Comparison of ENCODE assay signal across 8 cellular contexts in the genomic region with DNA sequence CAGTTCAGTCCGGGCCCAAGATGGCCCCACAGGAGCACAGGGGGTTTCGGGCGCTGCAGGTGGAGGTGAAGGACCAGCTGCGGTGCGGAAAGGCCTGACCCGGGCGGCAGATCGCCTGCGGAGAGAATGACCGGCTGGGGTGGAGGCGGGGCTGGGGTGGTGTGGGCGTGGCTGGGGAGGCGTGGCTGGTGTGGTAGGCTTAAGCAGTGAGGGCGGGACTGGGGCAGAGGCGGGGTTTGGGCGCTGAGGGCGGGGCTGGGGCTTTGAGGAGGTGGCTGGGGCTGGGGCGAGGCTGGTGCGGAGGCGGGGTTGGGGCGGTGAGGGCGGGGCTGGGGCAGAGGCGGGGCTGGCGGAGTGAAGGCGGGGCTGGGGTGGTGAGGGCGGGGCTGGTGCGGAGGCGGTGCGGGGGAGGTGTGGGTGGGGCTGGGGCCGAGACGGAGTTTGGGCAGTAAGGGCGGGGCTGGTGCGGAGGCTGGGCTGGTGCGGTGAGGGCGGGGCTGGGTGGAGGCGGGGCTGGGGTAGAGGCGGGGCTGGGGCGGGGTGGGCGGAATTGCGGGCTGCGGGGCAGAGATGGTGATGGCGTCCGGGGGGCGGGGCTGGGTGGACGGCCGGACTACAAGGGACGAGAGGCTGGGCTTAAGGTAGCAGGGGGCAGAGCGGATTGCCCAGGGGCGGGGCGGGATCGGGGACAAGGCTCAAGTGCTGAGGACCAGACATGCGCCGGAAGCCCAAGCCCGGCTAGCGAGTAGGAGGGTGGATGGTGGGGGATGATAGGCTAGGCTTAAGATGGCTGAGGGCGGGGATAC. TPM values are rescaled to one million over a fixed set of nuclear protein-coding genes. Genes with fewer than 3 reads are reported as not detected.
DNase-seq lines count a peak whose midpoint lies in the region; ATAC-seq, FAIRE-seq and TF ChIP-seq lines count a peak whose summit lies in the region.

No MANE protein-coding gene starts in this region.

- no peaks in the 10 kb centered on the region for H3K36me3 ChIP-seq in astrocyte (ENCODE audit: insufficient read depth, low read length)
- H3K36me3 ChIP-seq in hepatocyte (replicated peaks; ENCODE audit: insufficient read depth, low read depth), result no peaks in the 10 kb centered on the region
- no peaks in the 10 kb centered on the region for H3K36me3 ChIP-seq in rectal smooth muscle tissue (ENCODE audit: control insufficient read depth, insufficient read depth, low read length)
- no peaks in the 10 kb centered on the region for H3K36me3 ChIP-seq in vagina

- H3K9me2 ChIP-seq in hepatocyte (replicated peaks; ENCODE audit: insufficient read depth), result no peaks in the 10 kb centered on the region

- peaks cover 22% of the 10 kb centered on the region for H3K4me1 Mint-ChIP-seq in T-helper 2 cell treated with Interferon-gamma antibody and Interleukin-4, amounts not matched to agents 5 μg/mL and 100 μg/mL, for 36 hours (ENCODE audit: low read depth)
- H3K4me1 Mint-ChIP-seq in astrocyte (ENCODE audit: low read depth, unreplicated experiment), result peaks cover 2% of the 10 kb centered on the region

- H3K4me3 ChIP-seq in astrocyte (ENCODE audit: insufficient read depth, low read depth, low read length) (peak overlapping the region; percentile 54), hepatocyte (peak overlapping the region; percentile 27), rectal smooth muscle tissue (ENCODE audit: low read length) (peak overlapping the region; percentile 81), vagina (peak overlapping the region; percentile 40)

- no peaks in the 10 kb centered on the region for H3K9me3 ChIP-seq in astrocyte (ENCODE audit: insufficient read depth, low read depth, low read length)
- H3K9me3 ChIP-seq in hepatocyte (ENCODE audit: low read depth), result no peaks in the 10 kb centered on the region
- no peaks in the 10 kb centered on the region for H3K9me3 ChIP-seq in vagina

- H3K4me3 Mint-ChIP-seq in T-helper 2 cell treated with Interferon-gamma antibody and Interleukin-4, amounts not matched to agents 5 μg/mL and 100 μg/mL, for 36 hours, result peak overlapping the region; percentile 89
- H3K4me3 Mint-ChIP-seq in astrocyte (ENCODE audit: unreplicated experiment), result peak overlapping the region; percentile 75

- DNase-seq in GM12891 (ENCODE audit: insufficient read length, low spot score), result peak; percentile 93
- DNase-seq in NCI-H146 treated with DMSO at 0.1 percent for 48 hours (lab: John Stamatoyannopoulos, UW; ENCODE audit: unreplicated experiment), result peak; percentile 94
- peak; percentile 75 for DNase-seq in T-helper 2 cell treated with Interferon-gamma antibody and Interleukin-4, amounts not matched to agents 5 μg/mL and 100 μg/mL, for 36 hours (ENCODE audit: low spot score)
- peak; percentile 88 for DNase-seq in astrocyte (ENCODE audit: low read depth)
- DNase-seq in hepatocyte (ENCODE audit: low spot score), result peak; percentile 98
- DNase-seq in vagina (ENCODE audit: extremely low spot score in 2 of 2), result peak; percentile 98 to 99

- H2AFZ ChIP-seq in astrocyte (ENCODE audit: low read depth, low read length) (peak overlapping the region; percentile 89), hepatocyte (peak overlapping the region; percentile 97)

- H3K9ac ChIP-seq in astrocyte (ENCODE audit: low read length), result peak overlapping the region; percentile 71
- H3K9ac ChIP-seq in rectal smooth muscle tissue (ENCODE audit: low read length), result peak overlapping the region; percentile 87

- TF ChIP-seq POLR2A in GM12891 (IDR thresholded peaks at IDR 0.05; ENCODE audit: low read depth, low read length) (peak; percentile 49; the same call in 1 of the 2 replicates), vagina (IDR thresholded peaks at IDR 0.05) (peak in 1 of 2 donors; percentile 37)

- FAIRE-seq in GM12891 (lab: Jason Lieb, UNC), result peak; percentile 98
- FAIRE-seq in astrocyte (lab: Jason Lieb, UNC), result no peak

- H3K27ac ChIP-seq in astrocyte (ENCODE audit: low read depth, low read length) (peak overlapping the region; percentile 4), hepatocyte (peak overlapping the region; percentile 43), rectal smooth muscle tissue (ENCODE audit: low read depth, low read length) (peak overlapping the region; percentile 48), vagina (peak overlapping the region; percentile 81)

- H3K36me3 Mint-ChIP-seq in T-helper 2 cell treated with Interferon-gamma antibody and Interleukin-4, amounts not matched to agents 5 μg/mL and 100 μg/mL, for 36 hours (ENCODE audit: low read depth), result no peaks in the 10 kb centered on the region
- H3K36me3 Mint-ChIP-seq in astrocyte (ENCODE audit: low read depth, unreplicated experiment), result no peaks in the 10 kb centered on the region

- no peaks in the 10 kb centered on the region for H3K9me3 Mint-ChIP-seq in T-helper 2 cell treated with Interferon-gamma antibody and Interleukin-4, amounts not matched to agents 5 μg/mL and 100 μg/mL, for 36 hours
- no peaks in the 10 kb centered on the region for H3K9me3 Mint-ChIP-seq in astrocyte (ENCODE audit: unreplicated experiment)

- ATAC-seq in HG02763 (IDR thresholded peaks at IDR 0.05; ENCODE audit: unreplicated experiment), result peak; percentile 69

- peak overlapping the region; percentile 89 for H3K27ac Mint-ChIP-seq in T-helper 2 cell treated with Interferon-gamma antibody and Interleukin-4, amounts not matched to agents 5 μg/mL and 100 μg/mL, for 36 hours
- H3K27ac Mint-ChIP-seq in astrocyte (ENCODE audit: unreplicated experiment), result peak overlapping the region; percentile 68

- H4K20me1 ChIP-seq in astrocyte (ENCODE audit: insufficient read depth, low read length), result no peaks in the 10 kb centered on the region
- no peaks in the 10 kb centered on the region for H4K20me1 ChIP-seq in hepatocyte (ENCODE audit: insufficient read depth, poor library complexity, severe bottlenecking)

- peaks cover 5% of the 10 kb centered on the region for H3K27me3 Mint-ChIP-seq in T-helper 2 cell treated with Interferon-gamma antibody and Interleukin-4, amounts not matched to agents 5 μg/mL and 100 μg/mL, for 36 hours (ENCODE audit: low read depth)
- peaks cover 9% of the 10 kb centered on the region for H3K27me3 Mint-ChIP-seq in astrocyte (ENCODE audit: low read depth, unreplicated experiment)

- H3K4me2 ChIP-seq in astrocyte (ENCODE audit: low read length), result peak overlapping the region; percentile 92
- peak overlapping the region; percentile 92 for H3K4me2 ChIP-seq in hepatocyte

- 3% methylated on average over 10 of the region's 56 CpGs for WGBS in hepatocyte (ENCODE audit: low lambda C conversion rate, missing lambda C conversion rate)

- H3K79me2 ChIP-seq in astrocyte (ENCODE audit: insufficient read depth, low read length) (no peaks in the 10 kb centered on the region), hepatocyte (no peaks in the 10 kb centered on the region)

- intact Hi-C loops in vagina (cut with DNase I), result no loop called here

- no peak for TF ChIP-seq CTCF in astrocyte (IDR thresholded peaks at IDR 0.05; ENCODE audit: insufficient read depth, low read depth, low read length)
- TF ChIP-seq CTCF in hepatocyte (IDR thresholded peaks at IDR 0.05; ENCODE audit: poor library complexity), result no peak
- TF ChIP-seq CTCF in vagina (IDR thresholded peaks at IDR 0.05), result no peak

- H3K27me3 ChIP-seq in astrocyte (ENCODE audit: insufficient read depth, low read length), result no peaks in the 10 kb centered on the region
- no peaks in the 10 kb centered on the region for H3K27me3 ChIP-seq in hepatocyte
- no peaks in the 10 kb centered on the region for H3K27me3 ChIP-seq in rectal smooth muscle tissue (ENCODE audit: control insufficient read depth, insufficient read depth, low read length)
- no peaks in the 10 kb centered on the region for H3K27me3 ChIP-seq in vagina

- H3K4me1 ChIP-seq in astrocyte (ENCODE audit: insufficient read depth, low read length) (peaks cover 9% of the 10 kb centered on the region), hepatocyte (ENCODE audit: insufficient read depth) (peaks cover 8% of the 10 kb centered on the region), rectal smooth muscle tissue (ENCODE audit: control insufficient read depth, insufficient read depth, low read length) (peaks cover 5% of the 10 kb centered on the region), vagina (peaks cover 8% of the 10 kb centered on the region)

TF ChIP-seq in GM12891, 5 proteins besides CTCF, POLR2A, EP300 and RAD21:
- TF ChIP-seq SPI1 (IDR thresholded peaks at IDR 0.05; ENCODE audit: low read depth, low read length) (no peak), PAX5 (IDR thresholded peaks at IDR 0.05; ENCODE audit: insufficient read depth, low read length, severe bottlenecking) (no peak), POLR2AphosphoS5 (IDR thresholded peaks at IDR 0.05; ENCODE audit: low read depth, low read length) (no peak), TAF1 (IDR thresholded peaks at IDR 0.05; ENCODE audit: low read depth, low read length) (no peak), POU2F2 (IDR thresholded peaks at IDR 0.05; ENCODE audit: low read depth, low read length) (no peak)
TF ChIP-seq in GM12891: peak in this region for 0.

RNA-seq across cellular contexts. Expression of a gene that starts 9.9 kb away (rescaled TPM):
- not detected for polyA plus RNA-seq in GM12891 (2012; ENCODE audit: low read depth, missing spikeins)
- not detected in 2 replicates for total RNA-seq in astrocyte
- 0.08 TPM in 1 of 2 replicates, not detected in the other for total RNA-seq in hepatocyte
- polyA plus RNA-seq in hepatocyte, result 0.08 and 0.21 TPM in 2 replicates
- total RNA-seq in vagina, result 0.74 TPM

RNA-seq across cellular contexts. Expression of a gene that starts 25.3 kb away (rescaled TPM):
- not detected for polyA plus RNA-seq in GM12891 (2012; ENCODE audit: low read depth, missing spikeins)
- total RNA-seq in astrocyte (not detected in 2 replicates), hepatocyte (0.57 TPM in 1 of 2 replicates, not detected in the other), vagina (not detected)
- polyA plus RNA-seq in hepatocyte, result not detected in 2 replicates

RNA-seq across cellular contexts. Expression of a gene that starts 25.5 kb away (rescaled TPM):
- polyA plus RNA-seq in GM12891 (2012; ENCODE audit: low read depth, missing spikeins), result 83.4 TPM
- total RNA-seq in astrocyte (65.3 and 70.2 TPM in 2 replicates), hepatocyte (52.8 and 73.3 TPM in 2 replicates), vagina (42.7 TPM)
- 33.3 and 56.4 TPM in 2 replicates for polyA plus RNA-seq in hepatocyte

RNA-seq across cellular contexts. Expression of a gene that starts 27.7 kb away (rescaled TPM):
- 91.0 TPM for polyA plus RNA-seq in GM12891 (2012; ENCODE audit: low read depth, missing spikeins)
- total RNA-seq in astrocyte (129 and 134 TPM in 2 replicates), hepatocyte (71.9 and 92.1 TPM in 2 replicates), vagina (95.0 TPM)
- polyA plus RNA-seq in hepatocyte, result 114 and 124 TPM in 2 replicates

RNA-seq across cellular contexts. Expression of a gene that starts 34.4 kb away (rescaled TPM):
- 8.2 TPM for polyA plus RNA-seq in GM12891 (2012; ENCODE audit: low read depth, missing spikeins)
- total RNA-seq in astrocyte, result 12.1 and 12.4 TPM in 2 replicates
- 7.9 and 10.3 TPM in 2 replicates for total RNA-seq in hepatocyte
- polyA plus RNA-seq in hepatocyte, result 6.4 and 6.9 TPM in 2 replicates
- 10.8 TPM for total RNA-seq in vagina

Comparison
In these comparisons a context has a peak if more than half of its experiments do, and no peak if none do; other contexts are left out.
1. Peak in every context shown above with its lines: DNase-seq, ATAC-seq, H3K4me3 ChIP-seq and H3K27ac ChIP-seq.
2. H3K27ac ChIP-seq: peak in every context shown above with its lines; median percentile 81 in vagina; 48 in rectal smooth muscle tissue; 43 in hepatocyte; 4 in astrocyte.
3. H3K4me3 ChIP-seq: peak in every context shown above with its lines; median percentile 81 in rectal smooth muscle tissue; 54 in astrocyte; 40 in vagina; 27 in hepatocyte.